8 cellular contexts compared by ENCODE assay signal in genomic region chr22:37657590-37658132, GRCh38. TPM values are rescaled to one million over a fixed set of nuclear protein-coding genes. Genes with fewer than 3 reads are reported as not detected.
DNase-seq lines count a peak whose midpoint lies in the region; ATAC-seq and TF ChIP-seq lines count a peak whose summit lies in the region.

No MANE protein-coding gene starts in this region.

- no peaks in the 10 kb centered on the region; the same call in 1 of the 2 replicates for H3K27me3 Mint-ChIP-seq in HFFc6 (ENCODE audit: insufficient read depth)

- TF ChIP-seq CTCF in HFFc6 (IDR thresholded peaks at IDR 0.05): no peak
- no peak for TF ChIP-seq CTCF in adrenal gland (IDR thresholded peaks at IDR 0.05)
- TF ChIP-seq CTCF in left lung (IDR thresholded peaks at IDR 0.05): no peak
- TF ChIP-seq CTCF in transverse colon (IDR thresholded peaks at IDR 0.05): no peak

- H3K9me3 ChIP-seq in adrenal gland (replicated peaks in 1 of 3) (no peaks in the 10 kb centered on the region), left lung (no peaks in the 10 kb centered on the region), transverse colon (no peaks in the 10 kb centered on the region)

- ATAC-seq in left lung: no peak
- no peak for ATAC-seq in HG03469 (IDR thresholded peaks at IDR 0.05; ENCODE audit: unreplicated experiment)
- ATAC-seq in GM21786 (IDR thresholded peaks at IDR 0.05; ENCODE audit: unreplicated experiment): no peak

- H3K27ac Mint-ChIP-seq in HFFc6: peak overlapping the region; percentile 93

- peak overlapping the region; percentile 92 for H3K4me3 Mint-ChIP-seq in HFFc6

- TF ChIP-seq POLR2A in adrenal gland (IDR thresholded peaks at IDR 0.05) (no peak), transverse colon (IDR thresholded peaks at IDR 0.05) (no peak)

- H3K27me3 ChIP-seq in adrenal gland (no peaks in the 10 kb centered on the region), left lung (no peaks in the 10 kb centered on the region), transverse colon (no peaks in the 10 kb centered on the region)

- H3K4me3 ChIP-seq in adrenal gland (peak overlapping the region in 2 of 4 donors; percentile 16 to 50), left lung (peak overlapping the region; percentile 23 to 49), transverse colon (peak overlapping the region in 3 of 4 donors; percentile 22 to 78 (median 49))

- H3K9me3 Mint-ChIP-seq in HFFc6: no peaks in the 10 kb centered on the region

- in situ Hi-C loops in transverse colon (cut with MboI; ENCODE audit: low pct_ligation_motif_present in 1 of 4, low pct_unique_long_range_greater_than_20kb in 1 of 4, low sequenced_read_pairs in 3 of 4): no loop called here
- in situ Hi-C loops in G401 (cut with HindIII; ENCODE audit: low sequenced_read_pairs): no loop called here

- intact Hi-C loops in adrenal gland (cut with DNase I): no loop called here
- intact Hi-C loops in left lung (cut with DNase I): no loop called here
- intact Hi-C loops in transverse colon (cut with DNase I; ENCODE audit: low total_unique reads): no loop called here

- H3K4me1 Mint-ChIP-seq in HFFc6 (ENCODE audit: low read depth): peaks cover 40% of the 10 kb centered on the region

- no peaks in the 10 kb centered on the region for H3K36me3 Mint-ChIP-seq in HFFc6 (ENCODE audit: low read depth)

- DNase-seq in AG20443 (ENCODE audit: low spot score): peak; percentile 40
- peak; percentile 28 for DNase-seq in HFFc6
- peak in 2 of 7 donors; percentile 44 to 46 for DNase-seq in adrenal gland
- DNase-seq in left lung: no peak
- DNase-seq in transverse colon: no peak
- no peak for DNase-seq in G401 (ENCODE audit: low spot score)

- TF ChIP-seq EP300 in transverse colon (IDR thresholded peaks at IDR 0.05; ENCODE audit: low read depth): no peak

- peaks cover 0 to 9% of the 10 kb centered on the region in 2 donors for H3K36me3 ChIP-seq in adrenal gland (replicated peaks in 1 of 2)
- H3K36me3 ChIP-seq in left lung: peaks cover 0 to 24% of the 10 kb centered on the region in 2 donors
- H3K36me3 ChIP-seq in transverse colon: peaks cover 0 to 6% (median 0%) of the 10 kb centered on the region in 4 donors

- WGBS in adrenal gland, 4 donors: 5 to 11% (median 8%) methylated on average over 5 to 6 of the region's 6 CpGs
- WGBS in transverse colon (ENCODE audit: low coverage in 1 of 2), 2 donors: 5% methylated on average over 6 of the region's 6 CpGs; no CpG with 5 or more reads in 1 of the 2 donors

- peak overlapping the region in 4 of 5 donors; percentile 41 to 88 (median 75) for H3K27ac ChIP-seq in adrenal gland
- H3K27ac ChIP-seq in left lung: peak overlapping the region; percentile 61 to 81
- H3K27ac ChIP-seq in transverse colon: peak overlapping the region; percentile 87 to 93 (median 90)

- H3K4me1 ChIP-seq in adrenal gland (replicated peaks in 1 of 2): peaks cover 31 to 41% of the 10 kb centered on the region in 2 donors
- H3K4me1 ChIP-seq in left lung: peaks cover 13 to 41% of the 10 kb centered on the region in 2 donors
- peaks cover 24 to 62% (median 52%) of the 10 kb centered on the region in 4 donors for H3K4me1 ChIP-seq in transverse colon

RNA-seq across cellular contexts. Expression of gene PDXP, which starts 0.9 kb away (rescaled TPM):
- 10 to 100 TPM; 15.3 to 24.5 (median 18.4) TPM for total RNA-seq in HFFc6 (2021; fragmentation: NEBNext Ultra II Directional; extraction: Animal tissue kit (Norgen Biotek cat#: 25700))
- total RNA-seq in adrenal gland: 10 to 100 TPM; 16.2 to 49.7 (median 20.9) TPM
- 10 to 100 TPM in 2 of 3 donors, 1 to 10 TPM in 1; 10.0 to 41.9 (median 13.4) TPM for polyA plus RNA-seq in adrenal gland
- 10 to 100 TPM in 1 of 2 donors, 1 to 10 TPM in 1; 8.3 to 10.1 TPM for total RNA-seq in left lung
- 100 to 1,000 TPM in 1 of 4 donors, 10 to 100 TPM in 3; 28.9 to 126 (median 50.7) TPM for total RNA-seq in transverse colon
- total RNA-seq in G401 (2014; rRNA removed; shearing (Covaris generic)): 49.0 and 62.3 TPM in 2 replicates

RNA-seq across cellular contexts. Expression of gene LGALS1, which starts 17.8 kb away (rescaled TPM):
- total RNA-seq in HFFc6 (2021; fragmentation: NEBNext Ultra II Directional; extraction: Animal tissue kit (Norgen Biotek cat#: 25700)): 1,000 to 10,000 TPM; 5,326 to 7,192 (median 6,673) TPM
- 1,000 to 10,000 TPM in 3 of 8 donors, 100 to 1,000 TPM in 5; 623 to 2,904 (median 918) TPM for total RNA-seq in adrenal gland
- 1,000 to 10,000 TPM in 2 of 3 donors, 100 to 1,000 TPM in 1; 588 to 4,628 (median 4,577) TPM for polyA plus RNA-seq in adrenal gland
- 100 to 1,000 TPM; 826 to 851 TPM for total RNA-seq in left lung
- total RNA-seq in transverse colon: 100 to 1,000 TPM; 196 to 558 (median 224) TPM
- total RNA-seq in G401 (2014; rRNA removed; shearing (Covaris generic)): 435 and 601 TPM in 2 replicates

RNA-seq across cellular contexts. Expression of gene SH3BP1, which starts 18.2 kb away (rescaled TPM):
- 10 to 100 TPM; 15.9 to 26.3 (median 23.0) TPM for total RNA-seq in HFFc6 (2021; fragmentation: NEBNext Ultra II Directional; extraction: Animal tissue kit (Norgen Biotek cat#: 25700))
- total RNA-seq in adrenal gland (10 to 100 TPM in 5 of 8 donors, 1 to 10 TPM in 3; 8.1 to 18.7 (median 10.6) TPM), left lung (10 to 100 TPM; 14.0 to 40.7 TPM), transverse colon (100 to 1,000 TPM in 2 of 4 donors, 10 to 100 TPM in 2; 53.1 to 158 (median 84.7) TPM)
- polyA plus RNA-seq in adrenal gland: 10 to 100 TPM in 1 of 3 donors, 1 to 10 TPM in 2; 2.4 to 27.3 (median 9.8) TPM
- total RNA-seq in G401 (2014; rRNA removed; shearing (Covaris generic)): 13.2 and 21.9 TPM in 2 replicates

RNA-seq across cellular contexts. Expression of gene NOL12, which starts 28.5 kb away (rescaled TPM):
- total RNA-seq in HFFc6 (2021; fragmentation: NEBNext Ultra II Directional; extraction: Animal tissue kit (Norgen Biotek cat#: 25700)): 10 to 100 TPM; 17.7 to 29.6 (median 26.9) TPM
- total RNA-seq in adrenal gland (10 to 100 TPM; 23.2 to 51.1 (median 39.3) TPM), left lung (10 to 100 TPM; 16.2 to 26.3 TPM), transverse colon (100 to 1,000 TPM in 1 of 4 donors, 10 to 100 TPM in 3; 44.1 to 143 (median 57.2) TPM)
- 10 to 100 TPM; 26.7 to 90.7 (median 73.8) TPM for polyA plus RNA-seq in adrenal gland
- 30.2 and 44.8 TPM in 2 replicates for total RNA-seq in G401 (2014; rRNA removed; shearing (Covaris generic))

RNA-seq across cellular contexts. Expression of gene TRIOBP, which starts 39.2 kb away (rescaled TPM):
- total RNA-seq in HFFc6 (2021; fragmentation: NEBNext Ultra II Directional; extraction: Animal tissue kit (Norgen Biotek cat#: 25700)): 10 to 100 TPM; 74.3 to 92.5 (median 91.6) TPM
- total RNA-seq in adrenal gland (100 to 1,000 TPM in 6 of 8 donors, 10 to 100 TPM in 2; 57.7 to 146 (median 105) TPM), left lung (10 to 100 TPM; 70.9 to 84.9 TPM), transverse colon (100 to 1,000 TPM; 121 to 265 (median 129) TPM)
- 10 to 100 TPM; 24.6 to 43.1 (median 29.6) TPM for polyA plus RNA-seq in adrenal gland
- total RNA-seq in G401 (2014; rRNA removed; shearing (Covaris generic)): 80.9 and 98.8 TPM in 2 replicates

Comparison
In these comparisons a context has a peak if more than half of its experiments do, and no peak if none do; other contexts are left out.
1. DNase-seq: peak in AG20443 (single experiment) and HFFc6 (single experiment); none in left lung (0 of 2), transverse colon (single experiment) and G401 (single experiment).
2. Peak in every context shown above with its lines, with median percentiles within 50 percentile points of each other: H3K27ac ChIP-seq.